In genomic region chr17:68753985-68754769, GRCh38 we compare ENCODE assay signal across 21 cellular contexts.
"Had no signal": no experiment of that assay in that cellular context is flagged by ENCODE, and none has a peak within 500 bp of the region (broad histone marks: within the 10 kb centered on the region; RNA-seq: fewer than 3 reads in every experiment).

No MANE protein-coding gene starts in this region.

- H3K36me3 ChIP-seq: esophagus squamous epithelium, gastrocnemius medialis, heart right ventricle, left ventricle myocardium inferior, lower lobe of right lung had no signal

- DNase-seq: effector CD8-positive, alpha-beta T cell; effector memory CD8-positive, alpha-beta T cell; endodermal cell; erythroblast; esophagus squamous epithelium; foreskin fibroblast; foreskin melanocyte; gastrocnemius medialis; glutamatergic neuron; head of caudate nucleus; heart right ventricle; hippocampal formation; left cardiac atrium; left ventricle myocardium inferior; lower lobe of right lung; mesenchymal stem cell; midbrain; naive thymus-derived CD4-positive, alpha-beta T cell had no signal

- H3K4me3 ChIP-seq: coronary artery, esophagus squamous epithelium, gastrocnemius medialis, heart right ventricle, left ventricle myocardium inferior, lower lobe of right lung had no signal

- H3K27me3 ChIP-seq: esophagus squamous epithelium, gastrocnemius medialis, heart right ventricle had no signal

- H3K27ac ChIP-seq: coronary artery, epithelial cell of prostate, esophagus squamous epithelium, gastrocnemius medialis, heart right ventricle, left ventricle myocardium inferior, lower lobe of right lung had no signal

- ATAC-seq: effector memory CD8-positive, alpha-beta T cell; esophagus mucosa; gastrocnemius medialis; heart right ventricle; left cardiac atrium; lower lobe of right lung; naive thymus-derived CD4-positive, alpha-beta T cell had no signal

- H3K9me3 ChIP-seq: esophagus squamous epithelium, gastrocnemius medialis, heart right ventricle, left ventricle myocardium inferior, lower lobe of right lung had no signal
